ENCODE assay signal across 22 cellular contexts in the genomic region with DNA sequence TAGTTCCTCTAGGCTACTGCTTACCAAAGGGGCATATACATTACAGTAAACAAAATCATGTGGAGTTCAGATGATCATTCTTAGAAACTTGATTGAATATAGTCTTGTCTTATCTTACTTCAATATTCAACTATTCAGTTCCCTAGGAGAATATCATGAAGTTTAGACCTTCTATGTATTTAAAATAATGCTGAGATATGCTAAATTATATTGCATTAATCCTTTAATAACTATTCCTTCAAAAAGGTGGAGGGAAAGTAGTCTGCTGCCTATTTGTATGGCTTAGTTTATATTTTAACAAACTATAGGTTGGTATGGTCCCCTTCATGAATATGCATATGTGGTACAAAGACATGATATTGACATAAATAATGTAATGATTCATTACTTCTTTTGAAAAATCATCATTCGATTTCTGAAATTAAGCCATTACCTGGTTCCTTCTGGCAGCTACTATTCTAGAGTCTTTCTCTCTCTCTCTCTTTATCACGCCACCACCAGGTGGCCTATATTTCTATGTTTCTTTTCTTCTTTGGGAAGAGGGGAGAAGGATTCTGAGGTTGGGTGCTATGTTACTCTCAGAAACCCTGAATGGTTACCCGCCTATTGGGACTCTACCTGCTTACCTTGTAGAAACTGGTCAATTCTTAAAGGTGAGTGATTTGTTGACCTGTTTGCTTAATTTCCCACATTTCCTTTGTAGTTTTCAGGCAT.
DNase-seq lines count a peak whose midpoint lies in the region; ATAC-seq and TF ChIP-seq lines count a peak whose summit lies in the region.
"Had no signal": no experiment of that assay in that cellular context is flagged by ENCODE, and none has a peak within 500 bp of the region (broad histone marks: within the 10 kb centered on the region; RNA-seq: fewer than 3 reads in every experiment).

No MANE protein-coding gene starts in this region.

- no peaks in the 10 kb centered on the region for H4K20me1 ChIP-seq in IMR-90 (ENCODE audit: insufficient read depth, low read length)

- dilution Hi-C loops in IMR-90 (cut with HindIII; ENCODE audit: low sequenced_read_pairs, unreplicated experiment), result no loop called here

- no peak overlapping the region for H2BK20ac ChIP-seq in IMR-90 (ENCODE audit: low read depth, low read length)

- no peak overlapping the region for H3K18ac ChIP-seq in IMR-90 (ENCODE audit: low read depth, low read length)

- H3K4me1 ChIP-seq in IMR-90 (ENCODE audit: control insufficient read depth, insufficient read depth, low read length), result no peaks in the 10 kb centered on the region
- H3K4me1 ChIP-seq: gastroesophageal sphincter, SJSA1 had no signal

- no peaks in the 10 kb centered on the region for H3K27me3 ChIP-seq in IMR-90 (ENCODE audit: control insufficient read depth, insufficient read depth, low read length)
- H3K27me3 ChIP-seq: gastroesophageal sphincter, SJSA1 had no signal

- H3K9me1 ChIP-seq in IMR-90 (ENCODE audit: insufficient read depth, low read length), result no peaks in the 10 kb centered on the region

- no peak overlapping the region for H3K27ac Mint-ChIP-seq in stimulated activated memory B cell treated with anti-CD40 and anti-IgM and Interleukin-4, amounts not matched to agents 10 μg/mL and 1 μg/mL and 100 μg/mL, for 72 hours
- H3K27ac Mint-ChIP-seq: activated naive CD4-positive, alpha-beta T cell treated with anti-CD3 and anti-CD28 coated beads, Interleukin-2, amount 10 ng/mL, durations not matched to agents 7 days and 5 days; immature natural killer cell; naive thymus-derived CD4-positive, alpha-beta T cell; progenitor cell of endocrine pancreas had no signal

- no peak overlapping the region for H3K4me2 ChIP-seq in IMR-90 (ENCODE audit: low read depth, low read length)

- in situ Hi-C loops in IMR-90 (cut with MboI; ENCODE audit: low sequenced_read_pairs), result no loop called here
- in situ Hi-C loops in SK-MEL-5 (cut with HindIII; ENCODE audit: low pct_unique_long_range_greater_than_20kb, low sequenced_read_pairs), result no loop called here

- H3K79me1 ChIP-seq in IMR-90 (ENCODE audit: low read depth in 1 of 2, low read length in 2 of 2), result no peaks in the 10 kb centered on the region

- no peak overlapping the region for H3K23ac ChIP-seq in IMR-90 (ENCODE audit: low read depth, low read length)

- TF ChIP-seq RAD21 in IMR-90 (IDR thresholded peaks at IDR 0.05; ENCODE audit: low read length), result no peak

- TF ChIP-seq CTCF in C4-2B (conservative IDR thresholded peaks at IDR 0.05), result peak; percentile 44
- TF ChIP-seq CTCF in IMR-90 (conservative IDR thresholded peaks at IDR 0.05; ENCODE audit: low read depth, low read length), result no peak

- CTCF ChIA-PET in IMR-90 (lab: Yijun Ruan, JAX), result no interaction called here

- H3K14ac ChIP-seq in IMR-90 (replicated peaks; ENCODE audit: low read depth, low read length), result no peak overlapping the region

- no CpG with 5 or more reads among the region's 3 CpGs for WGBS in IMR-90 (ENCODE audit: extremely low coverage in 2 of 2, insufficient read length in 1 of 2), 2 experiments

- no peak overlapping the region for H2AK5ac ChIP-seq in IMR-90 (ENCODE audit: low read depth, low read length)

- H4K5ac ChIP-seq in IMR-90 (ENCODE audit: low read depth, low read length), result no peak overlapping the region

- no peak overlapping the region for H4K8ac ChIP-seq in IMR-90 (ENCODE audit: low read depth in 2 of 2, low read length in 2 of 2)

- no peak for ATAC-seq in IMR-90 (ENCODE audit: low read depth)
- ATAC-seq in left lobe of liver, result peak; percentile 29
- no peak for ATAC-seq in HG02885 (IDR thresholded peaks at IDR 0.05; ENCODE audit: poor library complexity, unreplicated experiment)
- no peak for ATAC-seq in stimulated activated memory B cell treated with anti-CD40 and anti-IgM and Interleukin-4, amounts not matched to agents 10 μg/mL and 1 μg/mL and 100 μg/mL, for 72 hours
- ATAC-seq: gastroesophageal sphincter; naive thymus-derived CD4-positive, alpha-beta T cell had no signal

- no peak overlapping the region for H3K56ac ChIP-seq in IMR-90 (ENCODE audit: extremely low read depth, insufficient read depth, low read length)

- no peak overlapping the region for H3K4me3 ChIP-seq in IMR-90 (ENCODE audit: insufficient read depth, low read depth, low read length)
- H3K4me3 ChIP-seq: gastroesophageal sphincter, GM23248, lung, SJSA1 had no signal

- TF ChIP-seq POLR2A in IMR-90 (IDR thresholded peaks at IDR 0.05; ENCODE audit: low read depth, low read length), result no peak

- H2AK9ac ChIP-seq in IMR-90 (replicated peaks; ENCODE audit: low read depth, low read length, poor library complexity), result no peak overlapping the region

- no peaks in the 10 kb centered on the region for H3K36me3 Mint-ChIP-seq in stimulated activated memory B cell treated with anti-CD40 and anti-IgM and Interleukin-4, amounts not matched to agents 10 μg/mL and 1 μg/mL and 100 μg/mL, for 72 hours
- H3K36me3 Mint-ChIP-seq: activated naive CD4-positive, alpha-beta T cell treated with anti-CD3 and anti-CD28 coated beads, Interleukin-2, amount 10 ng/mL, durations not matched to agents 7 days and 5 days; immature natural killer cell; naive thymus-derived CD4-positive, alpha-beta T cell had no signal

- DNase-seq in IMR-90, result no peak
- DNase-seq in SK-MEL-5 (ENCODE audit: low read depth, low spot score), result peak; percentile 22
- no peak for DNase-seq in left lobe of liver (ENCODE audit: low spot score)
- no peak for DNase-seq in effector CD4-positive, alpha-beta T cell
- no peak for DNase-seq in RKO (ENCODE audit: low spot score)
- DNase-seq: activated naive CD4-positive, alpha-beta T cell treated with anti-CD3 and anti-CD28 coated beads, Interleukin-2, amount 10 ng/mL, durations not matched to agents 7 days and 5 days; activated T-cell treated with anti-CD3 and anti-CD28 coated beads, Interleukin-2, amount 50 U/mL, for 1 hour; GM23248; immature natural killer cell; naive thymus-derived CD4-positive, alpha-beta T cell; NCI-H1694; NCI-H226; T-helper 9 cell had no signal

- H3K9me3 Mint-ChIP-seq in stimulated activated memory B cell treated with anti-CD40 and anti-IgM and Interleukin-4, amounts not matched to agents 10 μg/mL and 1 μg/mL and 100 μg/mL, for 72 hours, result no peaks in the 10 kb centered on the region
- H3K9me3 Mint-ChIP-seq: activated naive CD4-positive, alpha-beta T cell treated with anti-CD3 and anti-CD28 coated beads, Interleukin-2, amount 10 ng/mL, durations not matched to agents 7 days and 5 days had no signal

- H3K27ac ChIP-seq in C4-2B (no peak overlapping the region), IMR-90 (ENCODE audit: insufficient read depth, low read length) (no peak overlapping the region)
- H3K27ac ChIP-seq: epithelial cell of prostate, gastroesophageal sphincter, GM23248, HL-60, SJSA1 had no signal

- H3K4ac ChIP-seq in IMR-90 (ENCODE audit: low read depth, low read length), result no peak overlapping the region

- no peaks in the 10 kb centered on the region for H3K4me1 Mint-ChIP-seq in stimulated activated memory B cell treated with anti-CD40 and anti-IgM and Interleukin-4, amounts not matched to agents 10 μg/mL and 1 μg/mL and 100 μg/mL, for 72 hours
- H3K4me1 Mint-ChIP-seq: activated naive CD4-positive, alpha-beta T cell treated with anti-CD3 and anti-CD28 coated beads, Interleukin-2, amount 10 ng/mL, durations not matched to agents 7 days and 5 days; immature natural killer cell; naive thymus-derived CD4-positive, alpha-beta T cell had no signal

- no peak overlapping the region for H2BK5ac ChIP-seq in IMR-90 (ENCODE audit: low read depth, low read length, poor library complexity, severe bottlenecking)

- POLR2A ChIA-PET in IMR-90 (lab: Charles Lee; ENCODE audit: unreplicated experiment), result no interaction called here

- H3K27me3 Mint-ChIP-seq in stimulated activated memory B cell treated with anti-CD40 and anti-IgM and Interleukin-4, amounts not matched to agents 10 μg/mL and 1 μg/mL and 100 μg/mL, for 72 hours, result no peaks in the 10 kb centered on the region
- H3K27me3 Mint-ChIP-seq: activated naive CD4-positive, alpha-beta T cell treated with anti-CD3 and anti-CD28 coated beads, Interleukin-2, amount 10 ng/mL, durations not matched to agents 7 days and 5 days; naive thymus-derived CD4-positive, alpha-beta T cell; progenitor cell of endocrine pancreas had no signal

- no peak overlapping the region for H2BK120ac ChIP-seq in IMR-90 (ENCODE audit: low read depth, low read length)

- no peak overlapping the region for H3K9ac ChIP-seq in IMR-90 (ENCODE audit: low read depth, low read length)
- H3K9ac ChIP-seq: GM23248 had no signal

- no peak overlapping the region for H3K4me3 Mint-ChIP-seq in stimulated activated memory B cell treated with anti-CD40 and anti-IgM and Interleukin-4, amounts not matched to agents 10 μg/mL and 1 μg/mL and 100 μg/mL, for 72 hours
- H3K4me3 Mint-ChIP-seq: activated naive CD4-positive, alpha-beta T cell treated with anti-CD3 and anti-CD28 coated beads, Interleukin-2, amount 10 ng/mL, durations not matched to agents 7 days and 5 days; immature natural killer cell; naive thymus-derived CD4-positive, alpha-beta T cell had no signal

- BruUV-seq in IMR-90 (replicated peaks; lab: Mats Ljungman, UMichigan), result no TSS peak

- H3K36me3 ChIP-seq in IMR-90 (ENCODE audit: control insufficient read depth, insufficient read depth, low read length), result no peaks in the 10 kb centered on the region
- H3K36me3 ChIP-seq: gastroesophageal sphincter, SJSA1 had no signal

- no peak overlapping the region for H4K91ac ChIP-seq in IMR-90 (ENCODE audit: insufficient read depth, low read depth, low read length)

- intact Hi-C loops in IMR-90 (cut with micrococcal nuclease), result no loop called here

- no peak overlapping the region for H2AFZ ChIP-seq in IMR-90 (replicated peaks; ENCODE audit: low read length, poor library complexity)
- H2AFZ ChIP-seq: GM23248 had no signal

- H2BK15ac ChIP-seq in IMR-90 (ENCODE audit: low read depth, low read length), result no peak overlapping the region

- no peaks in the 10 kb centered on the region for H3K9me3 ChIP-seq in IMR-90 (ENCODE audit: control insufficient read depth, insufficient read depth, low read length)
- H3K9me3 ChIP-seq: gastroesophageal sphincter, SJSA1 had no signal

TF ChIP-seq in IMR-90, 13 proteins besides CTCF, POLR2A, EP300 and RAD21:
- TF ChIP-seq CEBPB (IDR thresholded peaks at IDR 0.05; ENCODE audit: low read depth, low read length), result no peak
- TF ChIP-seq CHD1 (IDR thresholded peaks at IDR 0.05; ENCODE audit: low read depth, low read length), result no peak
- TF ChIP-seq RCOR1 (IDR thresholded peaks at IDR 0.05; ENCODE audit: insufficient replicate concordance, low read length), result no peak
- peak; percentile 60 for TF ChIP-seq MAFK (IDR thresholded peaks at IDR 0.05; ENCODE audit: low read depth, low read length)
TF ChIP-seq in IMR-90: peak in this region for 1.
